Comparison of ENCODE assay signal across 18 cellular contexts in genomic region chr12:75750950-75751349, GRCh38.
DNase-seq lines count a peak whose midpoint lies in the region; ATAC-seq and TF ChIP-seq lines count a peak whose summit lies in the region.
"Had no signal": no experiment of that assay in that cellular context is flagged by ENCODE, and none has a peak within 500 bp of the region (broad histone marks: within the 10 kb centered on the region; RNA-seq: fewer than 3 reads in every experiment).

No MANE protein-coding gene starts in this region.

- H3K27me3 ChIP-seq in hepatocyte (no peaks in the 10 kb centered on the region), stomach (no peaks in the 10 kb centered on the region)
- H3K27me3 ChIP-seq in CD4-positive, alpha-beta T cell (ENCODE audit: control insufficient read depth, insufficient read depth, low read length) = no peaks in the 10 kb centered on the region
- H3K27me3 ChIP-seq: ovary had no signal

- H3K4me3 ChIP-seq in hepatocyte = no peak overlapping the region
- H3K4me3 ChIP-seq in stomach = no peak overlapping the region
- H3K4me3 ChIP-seq: GM12878, lower lobe of right lung, ovary had no signal

- H4K20me1 ChIP-seq in hepatocyte (ENCODE audit: insufficient read depth, poor library complexity, severe bottlenecking) = no peaks in the 10 kb centered on the region

- no peaks in the 10 kb centered on the region for H3K9me2 ChIP-seq in hepatocyte (replicated peaks; ENCODE audit: insufficient read depth)

- H3K27ac ChIP-seq in hepatocyte (peak overlapping the region; percentile 30), stomach (peak overlapping the region in 3 of 5 donors; percentile 14 to 24 (median 22))
- no peak overlapping the region for H3K27ac ChIP-seq in CD4-positive, alpha-beta T cell (ENCODE audit: low read depth, low read length)
- H3K27ac ChIP-seq: lower lobe of right lung, ovary had no signal

- no peaks in the 10 kb centered on the region for H3K9me3 Mint-ChIP-seq in CD4-positive, alpha-beta T cell
- H3K9me3 Mint-ChIP-seq: activated T-helper 2 cell treated with anti-CD3 and anti-CD28 coated beads, Interferon-gamma antibody, Interleukin-2, Interleukin-4, amounts not matched to agents 10 μg/mL and 5 μg/mL and 100 μg/mL, durations not matched to agents 14 hours and 24 hours and 36 hours had no signal

- peaks cover 8% of the 10 kb centered on the region for H3K27me3 Mint-ChIP-seq in T-helper 17 cell
- H3K27me3 Mint-ChIP-seq in CD4-positive, alpha-beta T cell = no peaks in the 10 kb centered on the region

- H3K79me2 ChIP-seq in hepatocyte = no peaks in the 10 kb centered on the region

- intact Hi-C loops in stomach (cut with DNase I; ENCODE audit: low total_unique reads) = no loop called here
- intact Hi-C loops in CD4-positive, alpha-beta T cell (cut with DNase I, micrococcal nuclease) = loop anchor here in 1 of 2 experiments (10.0 kb wide), 1 partner anchor 54 kb away; no protein-coding TSS in a partner anchor

- TF ChIP-seq EP300 in stomach (IDR thresholded peaks at IDR 0.05) = no peak

- H3K4me1 Mint-ChIP-seq in T-helper 17 cell = peaks cover 6% of the 10 kb centered on the region
- no peaks in the 10 kb centered on the region for H3K4me1 Mint-ChIP-seq in CD4-positive, alpha-beta T cell (ENCODE audit: low read depth)

- TF ChIP-seq POLR2A in stomach (IDR thresholded peaks at IDR 0.05) = no peak

- CTCF ChIA-PET in CD4-positive, alpha-beta T cell (lab: Charles Lee) = interaction anchor here (1.0 kb wide), 1 partner anchor 10 kb away, joined by 4 read pairs; no protein-coding TSS in a partner anchor

- TF ChIP-seq CTCF in hepatocyte (IDR thresholded peaks at IDR 0.05; ENCODE audit: poor library complexity) (no peak), stomach (IDR thresholded peaks at IDR 0.05) (no peak)
- no peak for TF ChIP-seq CTCF in CD4-positive, alpha-beta T cell (IDR thresholded peaks at IDR 0.05)

- POLR2A ChIA-PET in CD4-positive, alpha-beta T cell (lab: Charles Lee) = interaction anchor here (0.6 kb wide), 1 partner anchor 271 kb away, joined by 3 read pairs; no protein-coding TSS in a partner anchor

- H3K9me3 ChIP-seq in hepatocyte (ENCODE audit: low read depth) (no peaks in the 10 kb centered on the region), stomach (no peaks in the 10 kb centered on the region), T-helper 17 cell (ENCODE audit: control insufficient read depth, low read length, poor library complexity, severe bottlenecking) (no peaks in the 10 kb centered on the region)
- no peaks in the 10 kb centered on the region for H3K9me3 ChIP-seq in CD4-positive, alpha-beta T cell (ENCODE audit: control insufficient read depth, low read length)
- H3K9me3 ChIP-seq: lower lobe of right lung, ovary had no signal

- H3K27ac Mint-ChIP-seq in T-helper 17 cell = no peak overlapping the region
- H3K27ac Mint-ChIP-seq in CD4-positive, alpha-beta T cell = no peak overlapping the region
- H3K27ac Mint-ChIP-seq: activated T-helper 2 cell treated with anti-CD3 and anti-CD28 coated beads, Interferon-gamma antibody, Interleukin-2, Interleukin-4, amounts not matched to agents 10 μg/mL and 5 μg/mL and 100 μg/mL, durations not matched to agents 14 hours and 24 hours and 36 hours had no signal

- H3K4me3 Mint-ChIP-seq in T-helper 17 cell = no peak overlapping the region
- no peak overlapping the region for H3K4me3 Mint-ChIP-seq in CD4-positive, alpha-beta T cell

- 50% methylated on average over 2 of the region's 2 CpGs for WGBS in hepatocyte (ENCODE audit: low lambda C conversion rate, missing lambda C conversion rate)
- WGBS in stomach, 5 donors = 6 to 26% (median 20%) methylated on average over 2 of the region's 2 CpGs

- peak overlapping the region; percentile 9 for H3K4me2 ChIP-seq in hepatocyte

- ATAC-seq in T-helper 17 cell = no peak
- no peak for ATAC-seq in CD4-positive, alpha-beta T cell (ENCODE audit: poor library complexity)
- no peak for ATAC-seq in GM21447 (IDR thresholded peaks at IDR 0.05; ENCODE audit: unreplicated experiment)
- ATAC-seq: GM12878; lower lobe of right lung; stimulated activated naive CD8-positive, alpha-beta T cell treated with anti-CD3 and anti-CD28 coated beads, Interleukin-15, Interleukin-2, amounts not matched to agents 100 U/mL and 50 U/mL, for 24 hours had no signal

- H3K36me3 ChIP-seq in hepatocyte (replicated peaks; ENCODE audit: insufficient read depth, low read depth) = no peaks in the 10 kb centered on the region
- no peaks in the 10 kb centered on the region for H3K36me3 ChIP-seq in stomach
- H3K36me3 ChIP-seq: lower lobe of right lung, ovary had no signal

- H3K36me3 Mint-ChIP-seq in T-helper 17 cell (ENCODE audit: low read depth) = no peaks in the 10 kb centered on the region
- H3K36me3 Mint-ChIP-seq in CD4-positive, alpha-beta T cell (ENCODE audit: low read depth) = no peaks in the 10 kb centered on the region

- peaks cover 3% of the 10 kb centered on the region for H3K4me1 ChIP-seq in hepatocyte (ENCODE audit: insufficient read depth)
- H3K4me1 ChIP-seq in stomach = peaks cover 0 to 19% (median 7%) of the 10 kb centered on the region in 4 donors
- H3K4me1 ChIP-seq: lower lobe of right lung had no signal

- peak overlapping the region; percentile 0 for H2AFZ ChIP-seq in hepatocyte

- peak; percentile 24 for DNase-seq in GM04503 (ENCODE audit: low read depth)
- DNase-seq in astrocyte of the hippocampus (ENCODE audit: low read depth, low spot score) = peak; percentile 83
- DNase-seq in hepatocyte (ENCODE audit: low spot score) = peak; percentile 8
- DNase-seq in stomach = no peak
- no peak for DNase-seq in T-helper 17 cell
- DNase-seq in CD4-positive, alpha-beta T cell = no peak
- DNase-seq: activated CD4-positive, alpha-beta T cell treated with anti-CD3 and anti-CD28 coated beads, Interleukin-2, amount 50 U/mL, for 1 hour; cerebellar nuclear complex; glutamatergic neuron; GOT3; lower lobe of right lung; NCI-H187; ovary; stimulated activated CD4-positive, alpha-beta T cell treated with anti-CD3 and anti-CD28 coated beads, Interleukin-2, amount 100 ng/mL, for 48 hours; stimulated activated naive CD8-positive, alpha-beta T cell treated with anti-CD3 and anti-CD28 coated beads, Interleukin-15, Interleukin-2, amounts not matched to agents 100 U/mL and 50 U/mL, for 24 hours had no signal

Comparison
In these comparisons a context has a peak if more than half of its experiments do, and no peak if none do; other contexts are left out.
1. DNase-seq: peak in GM04503 (single experiment), astrocyte of the hippocampus (single experiment) and hepatocyte (single experiment); none in stomach (single experiment), T-helper 17 cell (0 of 3) and CD4-positive, alpha-beta T cell (0 of 10).